ENCODE assay signal across 15 cellular contexts in the genomic region with DNA sequence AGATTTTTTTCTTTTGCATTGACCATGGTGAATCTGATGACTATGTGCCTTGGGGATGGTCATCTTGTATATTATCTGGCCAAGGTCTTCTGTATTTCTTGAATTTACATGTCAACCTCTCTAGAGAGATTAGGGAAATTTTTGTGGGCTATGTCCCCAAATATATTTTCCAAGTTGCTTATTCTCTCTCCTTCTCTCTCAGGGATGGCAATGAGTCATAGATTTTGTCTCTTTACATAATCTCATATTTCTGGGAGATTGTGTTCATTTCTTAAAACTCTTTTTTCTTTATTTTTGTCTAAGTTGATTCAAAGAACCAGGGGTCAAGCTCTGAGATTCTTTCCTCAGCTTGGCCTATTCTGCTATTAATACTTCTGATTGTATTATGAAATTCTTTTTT. TPM values are rescaled to one million over a fixed set of nuclear protein-coding genes. Genes with fewer than 3 reads are reported as not detected.
"Had no signal": no experiment of that assay in that cellular context is flagged by ENCODE, and none has a peak within 500 bp of the region (broad histone marks: within the 10 kb centered on the region; RNA-seq: fewer than 3 reads in every experiment).

No MANE protein-coding gene starts in this region.

- H3K27ac ChIP-seq: brain microvascular endothelial cell, SK-N-MC had no signal

- H3K36me3 ChIP-seq: brain microvascular endothelial cell, SJCRH30 had no signal

- DNase-seq: activated B cell treated with CpG ODN at 0.5 μM for 24 hours, NCI-H1436 treated with DMSO at 0.1 percent for 48 hours had no signal

- H3K4me1 ChIP-seq: SJCRH30 had no signal

- H3K27me3 ChIP-seq: brain microvascular endothelial cell, SJCRH30 had no signal

RNA-seq across cellular contexts. Expression of gene GKN2, which starts 9.9 kb away (rescaled TPM):
- total RNA-seq: activated B cell treated with CpG ODN at 0.5 μM for 24 hours; activated CD4-positive, alpha-beta memory T cell treated with anti-CD3 and anti-CD28 coated beads, Interleukin-2, amount 10 ng/mL, durations not matched to agents 7 days and 5 days; activated CD8-positive, alpha-beta memory T cell treated with anti-CD3 and anti-CD28 coated beads, Interleukin-2, amount 10 ng/mL, durations not matched to agents 7 days and 5 days; activated naive CD8-positive, alpha-beta T cell treated with anti-CD3 and anti-CD28 coated beads for 36 hours; activated T-cell treated with anti-CD3 and anti-CD28 coated beads, Interleukin-2, amount 50 U/mL, for 72 hours; activated T-helper 17 cell treated with anti-CD3 and anti-CD28 coated beads, Interleukin-2, amount 50 U/mL, for 72 hours; aorta; cerebellum; RPMI7951; SJCRH30; T-cell; T-helper 17 cell had no signal

RNA-seq across cellular contexts. Expression of gene GKN1, which starts 31.6 kb away (rescaled TPM):
- total RNA-seq: activated B cell treated with CpG ODN at 0.5 μM for 24 hours; activated CD4-positive, alpha-beta memory T cell treated with anti-CD3 and anti-CD28 coated beads, Interleukin-2, amount 10 ng/mL, durations not matched to agents 7 days and 5 days; activated CD8-positive, alpha-beta memory T cell treated with anti-CD3 and anti-CD28 coated beads, Interleukin-2, amount 10 ng/mL, durations not matched to agents 7 days and 5 days; activated naive CD8-positive, alpha-beta T cell treated with anti-CD3 and anti-CD28 coated beads for 36 hours; activated T-cell treated with anti-CD3 and anti-CD28 coated beads, Interleukin-2, amount 50 U/mL, for 72 hours; activated T-helper 17 cell treated with anti-CD3 and anti-CD28 coated beads, Interleukin-2, amount 50 U/mL, for 72 hours; aorta; cerebellum; RPMI7951; SJCRH30; T-cell; T-helper 17 cell had no signal
